Comparison of ENCODE assay signal across 9 cellular contexts in genomic region chr11:119134389-119134978, GRCh38. TPM values are rescaled to one million over a fixed set of nuclear protein-coding genes. Genes with fewer than 3 reads are reported as not detected.
DNase-seq lines count a peak whose midpoint lies in the region; ATAC-seq and TF ChIP-seq lines count a peak whose summit lies in the region.
"Had no signal": no experiment of that assay in that cellular context is flagged by ENCODE, and none has a peak within 500 bp of the region (broad histone marks: within the 10 kb centered on the region; RNA-seq: fewer than 3 reads in every experiment).

No MANE protein-coding gene starts in this region.

- no peak for TF ChIP-seq POLR2A in body of pancreas (IDR thresholded peaks at IDR 0.05)

- no peaks in the 10 kb centered on the region for H4K20me1 ChIP-seq in KMS-11 (ENCODE audit: insufficient read depth)

- intact Hi-C loops in body of pancreas (cut with DNase I) (no loop called here), lower lobe of right lung (cut with DNase I) (no loop called here)

- H3K4me3 ChIP-seq in BJ (ENCODE audit: low read depth, low read length): no peak overlapping the region
- H3K4me3 ChIP-seq in KMS-11 (IDR thresholded peaks at IDR 0.05; ENCODE audit: insufficient read depth, low read depth, low read length): no peak overlapping the region
- no peak overlapping the region for H3K4me3 ChIP-seq in body of pancreas
- no peak overlapping the region for H3K4me3 ChIP-seq in lower lobe of right lung

- H3K9me3 ChIP-seq in body of pancreas (no peaks in the 10 kb centered on the region), lower lobe of right lung (no peaks in the 10 kb centered on the region)

- CTCF ChIA-PET in BJ (lab: Yijun Ruan, JAX): interaction anchor here (0.7 to 4.5 kb wide), 7 partner anchors 9 to 70 kb away, joined by 3 to 34 read pairs (median 4); partner anchors contain the start of gene HINFP

- peaks cover 26% of the 10 kb centered on the region for H3K36me3 ChIP-seq in BJ (ENCODE audit: control insufficient read depth, insufficient read depth, low read length)
- no peaks in the 10 kb centered on the region for H3K36me3 ChIP-seq in KMS-11 (ENCODE audit: insufficient read depth)
- H3K36me3 ChIP-seq in body of pancreas (replicated peaks in 1 of 2; ENCODE audit: insufficient read depth in 1 of 2, low read depth in 2 of 2): peaks cover 10 to 31% of the 10 kb centered on the region in 2 donors
- H3K36me3 ChIP-seq in lower lobe of right lung: peaks cover 58% of the 10 kb centered on the region

- H3K9ac ChIP-seq in KMS-11: no peak overlapping the region

- no peak overlapping the region for H2AFZ ChIP-seq in KMS-11 (ENCODE audit: low read depth)

- 28 to 46% methylated on average over 4 of the region's 4 CpGs for WGBS in body of pancreas, 2 donors

- DNase-seq in BJ (ENCODE audit: low read depth) (no peak), body of pancreas (peak; percentile 42 to 65 (median 56)), lower lobe of right lung (peak; percentile 63), amniotic stem cell (lab: John Stamatoyannopoulos, UW) (no peak)
- no peak for DNase-seq in stimulated activated CD4-positive, alpha-beta T cell treated with anti-CD3 and anti-CD28 coated beads, Interleukin-2, amount 100 ng/mL, for 48 hours

- H3K27ac ChIP-seq in KMS-11 (no peak overlapping the region), body of pancreas (no peak overlapping the region), lower lobe of right lung (no peak overlapping the region)

- peak; percentile 58 for TF ChIP-seq CTCF in BJ (IDR thresholded peaks at IDR 0.05; ENCODE audit: insufficient read depth, low read depth, low read length)
- TF ChIP-seq CTCF in KMS-11 (conservative IDR thresholded peaks at IDR 0.05; ENCODE audit: low read depth, low read length): peak; percentile 60; the same call in 1 of the 2 replicates
- peak in 6 of 7 experiments; percentile 44 to 62 (median 53) for TF ChIP-seq CTCF in body of pancreas (IDR thresholded peaks at IDR 0.05)
- TF ChIP-seq CTCF in lower lobe of right lung (IDR thresholded peaks at IDR 0.05): peak; percentile 48

- ATAC-seq in body of pancreas (peak; percentile 76), lower lobe of right lung (peak; percentile 63 to 78), HG03159 (IDR thresholded peaks at IDR 0.05; ENCODE audit: unreplicated experiment) (no peak), HG02981 (IDR thresholded peaks at IDR 0.05; ENCODE audit: unreplicated experiment) (no peak)

- no peaks in the 10 kb centered on the region for H3K79me2 ChIP-seq in KMS-11 (ENCODE audit: insufficient read depth, low read depth)

- H3K27me3 ChIP-seq in BJ (ENCODE audit: control insufficient read depth, insufficient read depth, low read length) (no peaks in the 10 kb centered on the region), KMS-11 (ENCODE audit: insufficient read depth, low read depth) (no peaks in the 10 kb centered on the region), body of pancreas (no peaks in the 10 kb centered on the region), lower lobe of right lung (ENCODE audit: low read depth) (no peaks in the 10 kb centered on the region)

- no peaks in the 10 kb centered on the region for H3K4me1 ChIP-seq in KMS-11 (ENCODE audit: low read depth, poor library complexity, severe bottlenecking)
- no peaks in the 10 kb centered on the region for H3K4me1 ChIP-seq in body of pancreas
- no peaks in the 10 kb centered on the region for H3K4me1 ChIP-seq in lower lobe of right lung

- POLR2A ChIA-PET in BJ (lab: Charles Lee): no interaction called here

- H3K4me2 ChIP-seq in KMS-11: no peak overlapping the region

RNA-seq across cellular contexts. Expression of gene HINFP, which starts 13.1 kb away (rescaled TPM):
- polyA plus RNA-seq in BJ (2011; rRNA removed): 17.6 and 27.3 TPM in 2 replicates
- polyA minus RNA-seq in BJ (2011; rRNA and poly(A)+ RNA removed): 18.4 and 40.8 TPM in 2 replicates
- 10 to 100 TPM; 11.9 to 28.3 TPM for total RNA-seq in body of pancreas
- 31.0 TPM for total RNA-seq in lower lobe of right lung

RNA-seq across cellular contexts. Expression of gene ABCG4, which starts 14.4 kb away (rescaled TPM):
- polyA plus RNA-seq in BJ (2011; rRNA removed): 0.06 and 0.17 TPM in 2 replicates
- 0.05 TPM in 1 of 2 replicates, not detected in the other for polyA minus RNA-seq in BJ (2011; rRNA and poly(A)+ RNA removed)
- total RNA-seq in body of pancreas (under 1 TPM in 1 of 2 donors, not detected in 1; 0.33 TPM), lower lobe of right lung (0.15 TPM)
- total RNA-seq: HT1080 had no signal

RNA-seq across cellular contexts. Expression of gene C2CD2L, which starts 27.3 kb away (rescaled TPM):
- 2.8 and 5.7 TPM in 2 replicates for polyA plus RNA-seq in BJ (2011; rRNA removed)
- 6.5 and 11.5 TPM in 2 replicates for polyA minus RNA-seq in BJ (2011; rRNA and poly(A)+ RNA removed)
- total RNA-seq in body of pancreas (10 to 100 TPM in 1 of 2 donors, 1 to 10 TPM in 1; 5.4 to 20.8 TPM), lower lobe of right lung (16.5 TPM)

RNA-seq across cellular contexts. Expression of gene DPAGT1, which starts 32.8 kb away (rescaled TPM):
- polyA plus RNA-seq in BJ (2011; rRNA removed): 67.4 and 75.6 TPM in 2 replicates
- 48.9 and 101 TPM in 2 replicates for polyA minus RNA-seq in BJ (2011; rRNA and poly(A)+ RNA removed)
- total RNA-seq in body of pancreas (10 to 100 TPM; 26.7 to 62.6 TPM), lower lobe of right lung (40.6 TPM)

RNA-seq across cellular contexts. Expression of gene NLRX1, which starts 34.0 kb away (rescaled TPM):
- polyA plus RNA-seq in BJ (2011; rRNA removed): 12.0 and 19.4 TPM in 2 replicates
- polyA minus RNA-seq in BJ (2011; rRNA and poly(A)+ RNA removed): 18.9 and 22.9 TPM in 2 replicates
- total RNA-seq in body of pancreas (10 to 100 TPM in 1 of 2 donors, 1 to 10 TPM in 1; 9.3 to 30.7 TPM), lower lobe of right lung (16.5 TPM)

Comparison
In these comparisons a context has a peak if more than half of its experiments do, and no peak if none do; other contexts are left out.
1. DNase-seq: peak in body of pancreas (4 of 4) and lower lobe of right lung (single experiment); none in BJ (single experiment), amniotic stem cell (single experiment) and stimulated activated CD4-positive, alpha-beta T cell treated with anti-CD3 and anti-CD28 coated beads, Interleukin-2, amount 100 ng/mL, for 48 hours (0 of 2).
2. ATAC-seq: peak in body of pancreas (single experiment) and lower lobe of right lung (2 of 2); none in HG03159 (single experiment) and HG02981 (single experiment).
3. Peak in every context shown above with its lines, with median percentiles within 50 percentile points of each other: CTCF ChIP-seq.